Comparison of ENCODE assay signal across 27 cellular contexts in the genomic region with DNA sequence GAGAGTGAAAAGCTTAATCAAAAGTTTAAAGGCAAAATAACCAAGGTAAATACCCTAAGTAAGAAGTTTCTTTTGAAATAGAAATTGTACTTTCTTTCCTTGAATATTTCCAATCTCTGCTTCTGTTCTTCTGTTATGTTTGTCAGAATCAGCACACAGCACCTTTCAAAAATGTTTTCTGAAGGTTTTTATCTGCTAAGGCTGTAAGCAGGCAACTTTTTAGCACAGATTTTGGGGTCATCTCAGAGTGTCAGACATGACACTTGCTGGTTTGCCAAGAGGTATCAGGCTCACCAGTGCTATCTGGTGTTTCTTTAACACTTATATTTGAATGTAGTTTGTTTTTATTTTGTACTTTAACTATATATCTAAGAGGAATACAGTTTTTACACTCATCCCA.
DNase-seq lines count a peak whose midpoint lies in the region; ATAC-seq, FAIRE-seq and TF ChIP-seq lines count a peak whose summit lies in the region.
"Had no signal": no experiment of that assay in that cellular context is flagged by ENCODE, and none has a peak within 500 bp of the region (broad histone marks: within the 10 kb centered on the region; RNA-seq: fewer than 3 reads in every experiment).

No MANE protein-coding gene starts in this region.

- peaks cover 81% of the 10 kb centered on the region for H3K4me1 ChIP-seq in DND-41 (ENCODE audit: insufficient read depth, low read length)
- peaks cover 21% of the 10 kb centered on the region for H3K4me1 ChIP-seq in astrocyte (ENCODE audit: insufficient read depth, low read length)
- H3K4me1 ChIP-seq in mesenchymal stem cell (ENCODE audit: control insufficient read depth, insufficient read depth, low read depth, low read length) = peaks cover 2% of the 10 kb centered on the region
- H3K4me1 ChIP-seq: parathyroid adenoma had no signal

- no peak overlapping the region for H2BK15ac ChIP-seq in mesenchymal stem cell (ENCODE audit: low read depth, poor library complexity, severe bottlenecking)

- no peaks in the 10 kb centered on the region for H3K27me3 Mint-ChIP-seq in astrocyte (ENCODE audit: low read depth, unreplicated experiment)
- H3K27me3 Mint-ChIP-seq: activated CD8-positive, alpha-beta memory T cell treated with anti-CD3 and anti-CD28 coated beads, Interleukin-2, amount 10 ng/mL, durations not matched to agents 7 days and 5 days; activated naive CD8-positive, alpha-beta T cell treated with anti-CD3 and anti-CD28 coated beads, Interleukin-2, amount 10 ng/mL, durations not matched to agents 7 days and 5 days; natural killer cell treated with Interleukin-12 subunit alpha and Interleukin-12 subunit beta and Interleukin-15 and Interleukin-18, amount 100 ng/mL, for 72 hours; stimulated activated naive B cell treated with anti-CD40 and anti-IgM and Interleukin-4, amounts not matched to agents 10 μg/mL and 1 μg/mL and 100 μg/mL, for 72 hours; T-cell had no signal

- H3K4me2 ChIP-seq in DND-41 (ENCODE audit: insufficient read depth, low read length) (peak overlapping the region; percentile 4; the same call in 1 of the 2 replicates), astrocyte (ENCODE audit: low read length) (no peak overlapping the region), mesenchymal stem cell (ENCODE audit: low read length, poor library complexity, severe bottlenecking) (no peak overlapping the region)

- H4K91ac ChIP-seq in mesenchymal stem cell (ENCODE audit: low read length) = no peak overlapping the region

- H3K18ac ChIP-seq in mesenchymal stem cell (ENCODE audit: low read depth in 1 of 2, low read length in 2 of 2) = no peak overlapping the region

- H3K9ac ChIP-seq in DND-41 (ENCODE audit: low read depth, low read length) (no peak overlapping the region), astrocyte (ENCODE audit: low read length) (no peak overlapping the region), mesenchymal stem cell (ENCODE audit: low read length) (no peak overlapping the region)
- H3K9ac ChIP-seq: parathyroid adenoma had no signal

- no peak overlapping the region for H4K8ac ChIP-seq in mesenchymal stem cell (ENCODE audit: low read length)

- no peak overlapping the region for H3K14ac ChIP-seq in mesenchymal stem cell (ENCODE audit: low read length in 2 of 2)

- no peak overlapping the region for H2BK12ac ChIP-seq in mesenchymal stem cell (ENCODE audit: low read length in 2 of 2)

- H3K4ac ChIP-seq in mesenchymal stem cell (ENCODE audit: low read depth in 1 of 2, low read length in 2 of 2) = no peak overlapping the region

- H3K4me3 ChIP-seq in DND-41 (ENCODE audit: low read depth in 1 of 2, low read length in 2 of 2) = no peak overlapping the region
- H3K4me3 ChIP-seq in astrocyte (ENCODE audit: insufficient read depth, low read depth, low read length) = no peak overlapping the region
- H3K4me3 ChIP-seq in mesenchymal stem cell (ENCODE audit: insufficient read depth in 1 of 2, low read depth in 1 of 2, low read length in 2 of 2) = no peak overlapping the region
- H3K4me3 ChIP-seq: right atrium auricular region had no signal

- H3K79me2 ChIP-seq in DND-41 (ENCODE audit: insufficient read depth, low read length) = peaks cover 100% of the 10 kb centered on the region
- peaks cover 95% of the 10 kb centered on the region for H3K79me2 ChIP-seq in astrocyte (ENCODE audit: insufficient read depth, low read length)

- no peaks in the 10 kb centered on the region for H3K9me3 Mint-ChIP-seq in astrocyte (ENCODE audit: unreplicated experiment)
- H3K9me3 Mint-ChIP-seq: H9, immature natural killer cell, T-cell had no signal

- no peak for TF ChIP-seq CTCF in DND-41 (IDR thresholded peaks at IDR 0.05; ENCODE audit: borderline replicate concordance, extremely low read depth, low read length, poor library complexity, severe bottlenecking)
- TF ChIP-seq CTCF in astrocyte (IDR thresholded peaks at IDR 0.05; ENCODE audit: insufficient read depth, low read depth, low read length) = no peak

- 0 out of 3 replicates have a peak, but pooled peaks have one; percentile 18 for ATAC-seq in DND-41 (ENCODE audit: insufficient read depth, low read depth)
- ATAC-seq: activated CD8-positive, alpha-beta memory T cell treated with anti-CD3 and anti-CD28 coated beads, Interleukin-2, amount 10 ng/mL, durations not matched to agents 7 days and 5 days; left ventricle myocardium superior; natural killer cell treated with Interleukin-12 subunit alpha and Interleukin-12 subunit beta and Interleukin-15 and Interleukin-18, amount 100 ng/mL, for 72 hours; stimulated activated naive B cell treated with anti-CD40 and anti-IgM and Interleukin-4, amounts not matched to agents 10 μg/mL and 1 μg/mL and 100 μg/mL, for 72 hours; T-cell had no signal

- no peaks in the 10 kb centered on the region for H3K27me3 ChIP-seq in DND-41 (ENCODE audit: insufficient read depth, low read length, poor library complexity)
- no peaks in the 10 kb centered on the region for H3K27me3 ChIP-seq in astrocyte (ENCODE audit: insufficient read depth, low read length)
- H3K27me3 ChIP-seq in mesenchymal stem cell (ENCODE audit: control insufficient read depth in 1 of 2, insufficient read depth in 1 of 2, low read length in 2 of 2) = no peaks in the 10 kb centered on the region
- H3K27me3 ChIP-seq: right atrium auricular region had no signal

- H2BK5ac ChIP-seq in mesenchymal stem cell (ENCODE audit: low read depth, low read length, poor library complexity, severe bottlenecking) = no peak overlapping the region

- DNase-seq in DND-41 = no peak
- peak; percentile 86 for DNase-seq in OCI-M1 (lab: John Stamatoyannopoulos, UW)
- no peak for DNase-seq in astrocyte (ENCODE audit: low read depth)
- DNase-seq in mesenchymal stem cell = no peak
- DNase-seq in inferior parietal cortex (ENCODE audit: extremely low spot score) = no peak
- no peak for DNase-seq in NCI-H2081 treated with DMSO at 0.1 percent for 48 hours (lab: John Stamatoyannopoulos, UW)
- DNase-seq in activated gamma-delta T cell treated with Interleukin-2 at 50 U/mL for 16 hours = no peak
- DNase-seq: activated CD8-positive, alpha-beta memory T cell treated with anti-CD3 and anti-CD28 coated beads, Interleukin-2, amount 10 ng/mL, durations not matched to agents 7 days and 5 days; activated naive CD8-positive, alpha-beta T cell treated with anti-CD3 and anti-CD28 coated beads, Interleukin-2, amount 10 ng/mL, durations not matched to agents 7 days and 5 days; cerebellar nuclear complex; foreskin fibroblast; H9; hippocampal formation; immature natural killer cell; left ventricle myocardium superior; NCI-H1092 treated with DMSO at 0.1 percent for 48 hours; NCI-H2029 treated with DMSO at 0.1 percent for 48 hours; NCI-H345; NCI-H82; SIG-M5; stimulated activated CD4-positive, alpha-beta T cell treated with anti-CD3 and anti-CD28 coated beads, Interleukin-4, amount 100 ng/mL, for 24 hours; stimulated activated naive B cell treated with anti-CD40 and anti-IgM and Interleukin-4, amounts not matched to agents 10 μg/mL and 1 μg/mL and 100 μg/mL, for 72 hours; T-cell had no signal

- H4K20me1 ChIP-seq in DND-41 (ENCODE audit: insufficient read depth, low read length) (peaks cover 14% of the 10 kb centered on the region; the same call in 1 of the 2 replicates), astrocyte (ENCODE audit: insufficient read depth, low read length) (peaks cover 11% of the 10 kb centered on the region)

- peaks cover 7% of the 10 kb centered on the region for H3K36me3 Mint-ChIP-seq in astrocyte (ENCODE audit: low read depth, unreplicated experiment)

- no peak overlapping the region for H3K27ac Mint-ChIP-seq in astrocyte (ENCODE audit: unreplicated experiment)
- H3K27ac Mint-ChIP-seq: activated naive CD8-positive, alpha-beta T cell treated with anti-CD3 and anti-CD28 coated beads, Interleukin-2, amount 10 ng/mL, durations not matched to agents 7 days and 5 days; H9; immature natural killer cell; stimulated activated naive B cell treated with anti-CD40 and anti-IgM and Interleukin-4, amounts not matched to agents 10 μg/mL and 1 μg/mL and 100 μg/mL, for 72 hours; T-cell had no signal

- FAIRE-seq in astrocyte (lab: Jason Lieb, UNC) = no peak
- FAIRE-seq: urothelium cell line had no signal

- H3K27ac ChIP-seq in DND-41 (ENCODE audit: low read length) = peak overlapping the region; percentile 71
- H3K27ac ChIP-seq in astrocyte (ENCODE audit: low read depth, low read length) = peak overlapping the region; percentile 15
- peak overlapping the region; percentile 48 for H3K27ac ChIP-seq in mesenchymal stem cell (ENCODE audit: low read length, poor library complexity, severe bottlenecking)
- H3K27ac ChIP-seq: parathyroid adenoma, right atrium auricular region had no signal

- H3K9me3 ChIP-seq in DND-41 (ENCODE audit: insufficient read depth, low read length, severe bottlenecking) = no peaks in the 10 kb centered on the region
- H3K9me3 ChIP-seq in astrocyte (ENCODE audit: insufficient read depth, low read depth, low read length) = no peaks in the 10 kb centered on the region
- H3K9me3 ChIP-seq in mesenchymal stem cell (ENCODE audit: control insufficient read depth, low read length) = no peaks in the 10 kb centered on the region
- H3K9me3 ChIP-seq: right atrium auricular region had no signal

- H3K23ac ChIP-seq in mesenchymal stem cell (ENCODE audit: low read length in 2 of 2) = no peak overlapping the region

- peaks cover 39% of the 10 kb centered on the region for H3K4me1 Mint-ChIP-seq in astrocyte (ENCODE audit: low read depth, unreplicated experiment)

- H3K36me3 ChIP-seq in DND-41 (ENCODE audit: insufficient read depth, low read length) = peaks cover 87% of the 10 kb centered on the region
- peaks cover 5% of the 10 kb centered on the region for H3K36me3 ChIP-seq in astrocyte (ENCODE audit: insufficient read depth, low read length)
- H3K36me3 ChIP-seq in mesenchymal stem cell (ENCODE audit: control insufficient read depth in 1 of 2, insufficient read depth in 2 of 2, low read depth in 1 of 2, low read length in 2 of 2) = no peaks in the 10 kb centered on the region
- H3K36me3 ChIP-seq: right atrium auricular region had no signal

- H2AK5ac ChIP-seq in mesenchymal stem cell (ENCODE audit: low read length, severe bottlenecking) = peak overlapping the region; percentile 85

- H3K4me3 Mint-ChIP-seq in astrocyte (ENCODE audit: unreplicated experiment) = no peak overlapping the region
- H3K4me3 Mint-ChIP-seq: activated CD8-positive, alpha-beta memory T cell treated with anti-CD3 and anti-CD28 coated beads, Interleukin-2, amount 10 ng/mL, durations not matched to agents 7 days and 5 days; activated naive CD8-positive, alpha-beta T cell treated with anti-CD3 and anti-CD28 coated beads, Interleukin-2, amount 10 ng/mL, durations not matched to agents 7 days and 5 days; H9; immature natural killer cell; natural killer cell treated with Interleukin-12 subunit alpha and Interleukin-12 subunit beta and Interleukin-15 and Interleukin-18, amount 100 ng/mL, for 72 hours; stimulated activated naive B cell treated with anti-CD40 and anti-IgM and Interleukin-4, amounts not matched to agents 10 μg/mL and 1 μg/mL and 100 μg/mL, for 72 hours; T-cell had no signal

- no peaks in the 10 kb centered on the region for H3K79me1 ChIP-seq in mesenchymal stem cell (replicated peaks; ENCODE audit: low read length, poor library complexity, severe bottlenecking)

- no peak overlapping the region for H2BK120ac ChIP-seq in mesenchymal stem cell (ENCODE audit: low read depth, low read length)

- H2AFZ ChIP-seq in DND-41 (ENCODE audit: low read depth, low read length) (no peak overlapping the region), astrocyte (ENCODE audit: low read depth, low read length) (no peak overlapping the region), mesenchymal stem cell (ENCODE audit: low read depth, low read length) (no peak overlapping the region)
- H2AFZ ChIP-seq: parathyroid adenoma had no signal

Comparison
In these comparisons a context has a peak if more than half of its experiments do, and no peak if none do; other contexts are left out.
1. H3K27ac ChIP-seq: peak in every context shown above with its lines; median percentile 71 in DND-41; 48 in mesenchymal stem cell; 15 in astrocyte.